In genomic region chr3:119292666-119293065, GRCh38 we compare ENCODE assay signal across 12 cellular contexts. TPM values are rescaled to one million over a fixed set of nuclear protein-coding genes. Genes with fewer than 3 reads are reported as not detected.
DNase-seq lines count a peak whose midpoint lies in the region; ATAC-seq, FAIRE-seq and TF ChIP-seq lines count a peak whose summit lies in the region.
"Had no signal": no experiment of that assay in that cellular context is flagged by ENCODE, and none has a peak within 500 bp of the region (broad histone marks: within the 10 kb centered on the region; RNA-seq: fewer than 3 reads in every experiment).

No MANE protein-coding gene starts in this region.

- no peaks in the 10 kb centered on the region for H3K36me3 ChIP-seq in CD4-positive, alpha-beta memory T cell (ENCODE audit: insufficient read depth, low read length)
- no peaks in the 10 kb centered on the region for H3K36me3 ChIP-seq in GM23248 (ENCODE audit: low read depth)
- H3K36me3 ChIP-seq: stomach had no signal

- H4K20me1 ChIP-seq in GM23248 (ENCODE audit: insufficient read depth) = no peaks in the 10 kb centered on the region

- FAIRE-seq in frontal cortex (lab: Jason Lieb, UNC) = no peak
- FAIRE-seq: D721Med, endometrium, RCC 7860 had no signal

- no peaks in the 10 kb centered on the region for H3K9me2 ChIP-seq in GM23248 (ENCODE audit: insufficient read depth)

- peaks cover 50% of the 10 kb centered on the region for H3K4me1 ChIP-seq in CD4-positive, alpha-beta memory T cell (ENCODE audit: insufficient read depth, low read length)
- peaks cover 21% of the 10 kb centered on the region for H3K4me1 ChIP-seq in GM23248 (ENCODE audit: insufficient read depth)

- H3K9me3 ChIP-seq in CD4-positive, alpha-beta memory T cell (ENCODE audit: control insufficient read depth in 1 of 2, low read length in 2 of 2) = no peaks in the 10 kb centered on the region
- no peaks in the 10 kb centered on the region for H3K9me3 ChIP-seq in GM23248 (ENCODE audit: low read depth)

- H3K4me3 Mint-ChIP-seq in CD4-positive, alpha-beta memory T cell = peak overlapping the region; percentile 92 to 97 (median 95)
- peak overlapping the region; percentile 2; the same call in 1 of the 2 replicates for H3K4me3 Mint-ChIP-seq in HFFc6
- peak overlapping the region; percentile 87 for H3K4me3 Mint-ChIP-seq in activated naive CD8-positive, alpha-beta T cell treated with anti-CD3 and anti-CD28 coated beads for 36 hours
- H3K4me3 Mint-ChIP-seq in neural crest cell = peak overlapping the region; percentile 89

- peaks cover 29% of the 10 kb centered on the region for H3K79me2 ChIP-seq in GM23248 (ENCODE audit: insufficient read depth)

- no peak overlapping the region for H3K9ac ChIP-seq in GM23248

- H3K4me1 Mint-ChIP-seq in CD4-positive, alpha-beta memory T cell = peaks cover 33 to 71% (median 47%) of the 10 kb centered on the region in 4 donors
- H3K4me1 Mint-ChIP-seq in HFFc6 (ENCODE audit: low read depth) (peaks cover 40% of the 10 kb centered on the region), neural crest cell (peaks cover 43% of the 10 kb centered on the region)
- peaks cover 40% of the 10 kb centered on the region for H3K4me1 Mint-ChIP-seq in activated naive CD8-positive, alpha-beta T cell treated with anti-CD3 and anti-CD28 coated beads for 36 hours

- no peak for ATAC-seq in HG03342 (IDR thresholded peaks at IDR 0.05; ENCODE audit: unreplicated experiment)

- peak overlapping the region; percentile 93 for H3K27ac ChIP-seq in CD4-positive, alpha-beta memory T cell (ENCODE audit: low read depth, low read length)
- no peak overlapping the region for H3K27ac ChIP-seq in GM23248

- H3K27ac Mint-ChIP-seq in CD4-positive, alpha-beta memory T cell = peak overlapping the region; percentile 79 to 99 (median 98)
- H3K27ac Mint-ChIP-seq in HFFc6 = no peak overlapping the region
- H3K27ac Mint-ChIP-seq in activated naive CD8-positive, alpha-beta T cell treated with anti-CD3 and anti-CD28 coated beads for 36 hours = peak overlapping the region; percentile 64
- H3K27ac Mint-ChIP-seq in neural crest cell (ENCODE audit: unreplicated experiment) = no peak overlapping the region

- H2AFZ ChIP-seq in GM23248 = no peak overlapping the region

- H3K9me3 Mint-ChIP-seq in CD4-positive, alpha-beta memory T cell = peaks cover 0 to 11% (median 7%) of the 10 kb centered on the region in 8 donors
- H3K9me3 Mint-ChIP-seq in HFFc6 = peaks cover 9% of the 10 kb centered on the region
- H3K9me3 Mint-ChIP-seq in activated naive CD8-positive, alpha-beta T cell treated with anti-CD3 and anti-CD28 coated beads for 36 hours = peaks cover 3% of the 10 kb centered on the region
- peaks cover 5% of the 10 kb centered on the region for H3K9me3 Mint-ChIP-seq in neural crest cell

- DNase-seq in CD4-positive, alpha-beta memory T cell = peak in 4 of 5 donors; percentile 20 to 46 (median 23)
- DNase-seq in HFFc6 (no peak), neural crest cell (ENCODE audit: low read depth, low spot score) (no peak), frontal cortex (ENCODE audit: low spot score in 2 of 2) (no peak), GM23248 (no peak)
- DNase-seq in activated naive CD8-positive, alpha-beta T cell treated with anti-CD3 and anti-CD28 coated beads for 36 hours = peak; percentile 20
- DNase-seq: amniotic stem cell, stomach had no signal

- H3F3A ChIP-seq in GM23248 (ENCODE audit: insufficient read depth) = peaks cover 9% of the 10 kb centered on the region

- WGBS in GM23248 (ENCODE audit: low coverage in 1 of 2, low lambda C conversion rate in 2 of 2, missing lambda C conversion rate in 2 of 2), 2 experiments = 93 to 97% methylated on average over 4 of the region's 4 CpGs

- in situ Hi-C loops in GM23248 (cut with MboI) = no loop called here

- no peaks in the 10 kb centered on the region for H3K27me3 ChIP-seq in CD4-positive, alpha-beta memory T cell (ENCODE audit: insufficient read depth, low read length)
- H3K27me3 ChIP-seq in GM23248 (replicated peaks; ENCODE audit: insufficient read depth) = no peaks in the 10 kb centered on the region
- H3K27me3 ChIP-seq: stomach had no signal

- CTCF ChIA-PET in CD4-positive, alpha-beta memory T cell (lab: Charles Lee; ENCODE audit: partially characterized antibody) = interaction anchor here (1.5 to 4.5 kb wide), 4 partner anchors 17 to 60 kb away, joined by 6 to 24 read pairs (median 8); partner anchors contain the start of gene B4GALT4

- H3K27me3 Mint-ChIP-seq in CD4-positive, alpha-beta memory T cell = no peaks in the 10 kb centered on the region
- H3K27me3 Mint-ChIP-seq in HFFc6 (ENCODE audit: insufficient read depth) (peaks cover 4% of the 10 kb centered on the region), neural crest cell (ENCODE audit: low read depth) (peaks cover 12% of the 10 kb centered on the region)
- no peaks in the 10 kb centered on the region for H3K27me3 Mint-ChIP-seq in activated naive CD8-positive, alpha-beta T cell treated with anti-CD3 and anti-CD28 coated beads for 36 hours

- POLR2A ChIA-PET in CD4-positive, alpha-beta memory T cell (lab: Charles Lee; ENCODE audit: partially characterized antibody) = interaction anchor here (1.1 to 7.2 kb wide), 8 partner anchors 14 to 171 kb away, joined by 3 to 55 read pairs (median 12); partner anchors contain the start of genes B4GALT4 and TMEM39A

- peaks cover 1 to 4% of the 10 kb centered on the region in 2 donors for H3K36me3 Mint-ChIP-seq in CD4-positive, alpha-beta memory T cell
- H3K36me3 Mint-ChIP-seq in HFFc6 (ENCODE audit: low read depth) (peaks cover 16% of the 10 kb centered on the region), neural crest cell (ENCODE audit: low read depth) (peaks cover 4% of the 10 kb centered on the region)
- H3K36me3 Mint-ChIP-seq in activated naive CD8-positive, alpha-beta T cell treated with anti-CD3 and anti-CD28 coated beads for 36 hours = peaks cover 8% of the 10 kb centered on the region

- no peak for TF ChIP-seq CTCF in HFFc6 (IDR thresholded peaks at IDR 0.05)
- no peak for TF ChIP-seq CTCF in neural crest cell (conservative IDR thresholded peaks at IDR 0.05)

- H3K4me3 ChIP-seq in CD4-positive, alpha-beta memory T cell (ENCODE audit: low read length in 2 of 2) = no peak overlapping the region
- H3K4me3 ChIP-seq in GM23248 = no peak overlapping the region

- intact Hi-C loops in CD4-positive, alpha-beta memory T cell (cut with micrococcal nuclease) = loop anchor here (1.0 kb wide), 1 partner anchor 176 kb away; the partner anchor contains the start of gene POGLUT1

- H3K4me2 ChIP-seq in GM23248 (ENCODE audit: unreplicated experiment) = no peak overlapping the region

RNA-seq across cellular contexts. Expression of gene ARHGAP31, which starts 1.5 kb away (rescaled TPM):
- 1 to 10 TPM; 4.5 to 5.8 TPM for total RNA-seq in CD4-positive, alpha-beta memory T cell
- polyA plus RNA-seq in CD4-positive, alpha-beta memory T cell = 1 to 10 TPM; 1.2 to 6.2 TPM
- 10 to 100 TPM; 18.0 to 25.1 (median 20.5) TPM for total RNA-seq in HFFc6 (2021; fragmentation: NEBNext Ultra II Directional; extraction: Animal tissue kit (Norgen Biotek cat#: 25700))
- 1 to 10 TPM; 8.9 to 9.7 TPM for total RNA-seq in activated naive CD8-positive, alpha-beta T cell treated with anti-CD3 and anti-CD28 coated beads for 36 hours
- total RNA-seq in neural crest cell (5.4 and 6.3 TPM in 2 replicates), frontal cortex (2.0 TPM)
- total RNA-seq in GM23248 (2014; rRNA removed; shearing (Covaris generic)) = 14.0 and 15.3 TPM in 2 replicates
- 8.1 and 8.5 TPM in 2 replicates for polyA plus RNA-seq in GM23248 (2016; fragmentation: Nextera tagmentation; extraction: Ambion mirVana)

RNA-seq across cellular contexts. Expression of gene B4GALT4, which starts 52.0 kb away (rescaled TPM):
- 10 to 100 TPM; 15.9 to 18.1 TPM for total RNA-seq in CD4-positive, alpha-beta memory T cell
- 1 to 10 TPM; 5.9 to 8.6 TPM for polyA plus RNA-seq in CD4-positive, alpha-beta memory T cell
- total RNA-seq in HFFc6 (2021; fragmentation: NEBNext Ultra II Directional; extraction: Animal tissue kit (Norgen Biotek cat#: 25700)) = 10 to 100 TPM; 47.2 to 53.5 (median 52.5) TPM
- total RNA-seq in activated naive CD8-positive, alpha-beta T cell treated with anti-CD3 and anti-CD28 coated beads for 36 hours = 10 to 100 TPM; 14.2 to 14.4 TPM
- total RNA-seq in neural crest cell (12.0 and 12.1 TPM in 2 replicates), frontal cortex (8.6 TPM)
- 55.6 and 56.0 TPM in 2 replicates for total RNA-seq in GM23248 (2014; rRNA removed; shearing (Covaris generic))
- polyA plus RNA-seq in GM23248 (2016; fragmentation: Nextera tagmentation; extraction: Ambion mirVana) = 64.0 and 67.9 TPM in 2 replicates

Comparison
In these comparisons a context has a peak if more than half of its experiments do, and no peak if none do; other contexts are left out.
1. DNase-seq: peak in CD4-positive, alpha-beta memory T cell (4 of 5) and activated naive CD8-positive, alpha-beta T cell treated with anti-CD3 and anti-CD28 coated beads for 36 hours (single experiment); none in HFFc6 (single experiment), neural crest cell (single experiment), frontal cortex (0 of 2) and GM23248 (single experiment).
2. H3K27ac Mint-ChIP-seq: peak in CD4-positive, alpha-beta memory T cell (7 of 7) and activated naive CD8-positive, alpha-beta T cell treated with anti-CD3 and anti-CD28 coated beads for 36 hours (single experiment); none in HFFc6 (single experiment) and neural crest cell (single experiment).
3. H3K4me3 Mint-ChIP-seq: peak in every context shown above with its lines; median percentile 95 in CD4-positive, alpha-beta memory T cell; 89 in neural crest cell; 87 in activated naive CD8-positive, alpha-beta T cell treated with anti-CD3 and anti-CD28 coated beads for 36 hours; 2 in HFFc6.